ENCODE assay signal across 8 cellular contexts in genomic region chr9:136485049-136485647, GRCh38. TPM values are rescaled to one million over a fixed set of nuclear protein-coding genes. Genes with fewer than 3 reads are reported as not detected.
DNase-seq lines count a peak whose midpoint lies in the region; ATAC-seq and TF ChIP-seq lines count a peak whose summit lies in the region.

No MANE protein-coding gene starts in this region.

- H3K4me1 ChIP-seq in OCI-LY1 (ENCODE audit: insufficient read depth, low read length, severe bottlenecking), result peaks cover 15% of the 10 kb centered on the region
- H3K4me1 ChIP-seq in naive thymus-derived CD4-positive, alpha-beta T cell (ENCODE audit: control insufficient read depth in 2 of 2, insufficient read depth in 2 of 2, low read length in 2 of 2), result peaks cover 19 to 25% of the 10 kb centered on the region in 2 donors

- H4K20me1 ChIP-seq in OCI-LY1 (ENCODE audit: insufficient read depth, low read length), result no peaks in the 10 kb centered on the region

- H3K4me3 ChIP-seq in OCI-LY1 (ENCODE audit: low read depth, low read length, poor library complexity, severe bottlenecking), result no peak overlapping the region
- H3K4me3 ChIP-seq in naive thymus-derived CD4-positive, alpha-beta T cell (ENCODE audit: low read length), result no peak overlapping the region

- H3K36me3 ChIP-seq in OCI-LY1 (ENCODE audit: insufficient read depth, low read length), result no peaks in the 10 kb centered on the region
- H3K36me3 ChIP-seq in naive thymus-derived CD4-positive, alpha-beta T cell (ENCODE audit: control insufficient read depth in 2 of 3, insufficient read depth in 3 of 3, low read length in 3 of 3), result no peaks in the 10 kb centered on the region

- peak overlapping the region; percentile 49 to 73 (median 60) for H3K4me3 Mint-ChIP-seq in naive thymus-derived CD4-positive, alpha-beta T cell
- peak overlapping the region; percentile 57 for H3K4me3 Mint-ChIP-seq in stimulated activated effector memory CD8-positive, alpha-beta T cell treated with anti-CD3 and anti-CD28 coated beads, Interleukin-12 subunit alpha, Interleukin-12 subunit beta, amount 100 ng/mL, for 72 hours

- H3K27ac ChIP-seq in OCI-LY1 (ENCODE audit: low read depth, low read length, poor library complexity, severe bottlenecking), result no peak overlapping the region
- H3K27ac ChIP-seq in naive thymus-derived CD4-positive, alpha-beta T cell (ENCODE audit: low read depth, low read length), result no peak overlapping the region

- POLR2A ChIA-PET in naive thymus-derived CD4-positive, alpha-beta T cell (lab: Charles Lee), result interaction anchor here (0.7 to 1.8 kb wide), 4 partner anchors 10 to 243 kb away, joined by 3 to 8 read pairs (median 4); no protein-coding TSS in a partner anchor

- H3K4me1 Mint-ChIP-seq in naive thymus-derived CD4-positive, alpha-beta T cell, result peaks cover 17 to 31% (median 25%) of the 10 kb centered on the region in 7 donors
- H3K4me1 Mint-ChIP-seq in stimulated activated effector memory CD8-positive, alpha-beta T cell treated with anti-CD3 and anti-CD28 coated beads, Interleukin-12 subunit alpha, Interleukin-12 subunit beta, amount 100 ng/mL, for 72 hours, result peaks cover 29% of the 10 kb centered on the region

- TF ChIP-seq CTCF in OCI-LY1 (IDR thresholded peaks at IDR 0.05; ENCODE audit: low read length), result peak; percentile 85

- H3K9me2 ChIP-seq in OCI-LY1 (ENCODE audit: low read depth, low read length), result no peaks in the 10 kb centered on the region

- H3F3A ChIP-seq in OCI-LY1 (ENCODE audit: insufficient read depth, low read length), result no peaks in the 10 kb centered on the region

- H3K27me3 Mint-ChIP-seq in naive thymus-derived CD4-positive, alpha-beta T cell, result no peaks in the 10 kb centered on the region

- no peak for ATAC-seq in naive thymus-derived CD4-positive, alpha-beta T cell
- peak; percentile 19 for ATAC-seq in stimulated activated effector memory CD8-positive, alpha-beta T cell treated with anti-CD3 and anti-CD28 coated beads, Interleukin-12 subunit alpha, Interleukin-12 subunit beta, amount 100 ng/mL, for 72 hours
- ATAC-seq in HG02852 (IDR thresholded peaks at IDR 0.05; ENCODE audit: unreplicated experiment), result no peak

- CTCF ChIA-PET in naive thymus-derived CD4-positive, alpha-beta T cell (lab: Charles Lee), result interaction anchor here (1.1 to 7.4 kb wide), 6 partner anchors 48 to 162 kb away, joined by 3 to 75 read pairs (median 12); no protein-coding TSS in a partner anchor

- H3K9ac ChIP-seq in OCI-LY1 (ENCODE audit: low read length), result no peak overlapping the region

- peak; percentile 45 for DNase-seq in CMK (ENCODE audit: low read depth)
- peak; percentile 81 for DNase-seq in HT1080 (ENCODE audit: low read depth)
- DNase-seq in activated T-cell treated with anti-CD3 and anti-CD28 coated beads for 24 hours (ENCODE audit: low read depth), result peak; percentile 78
- peak; percentile 80 to 89 for DNase-seq in erythroblast (lab: John Stamatoyannopoulos, UW)
- peak; percentile 68 to 86 (median 79) for DNase-seq in naive thymus-derived CD4-positive, alpha-beta T cell
- DNase-seq in stimulated activated effector memory CD8-positive, alpha-beta T cell treated with anti-CD3 and anti-CD28 coated beads, Interleukin-12 subunit alpha, Interleukin-12 subunit beta, amount 100 ng/mL, for 72 hours (ENCODE audit: low spot score in 2 of 2), result peak; percentile 78 to 93

- intact Hi-C loops in naive thymus-derived CD4-positive, alpha-beta T cell (cut with micrococcal nuclease), result loop anchor here (1.0 kb wide), 5 partner anchors 159 to 299 kb away; no protein-coding TSS in a partner anchor

- H3K36me3 Mint-ChIP-seq in naive thymus-derived CD4-positive, alpha-beta T cell, result peaks cover 0 to under 1% (median 0%) of the 10 kb centered on the region in 5 donors
- peaks cover 41% of the 10 kb centered on the region for H3K36me3 Mint-ChIP-seq in stimulated activated effector memory CD8-positive, alpha-beta T cell treated with anti-CD3 and anti-CD28 coated beads, Interleukin-12 subunit alpha, Interleukin-12 subunit beta, amount 100 ng/mL, for 72 hours

- TF ChIP-seq POLR2A in erythroblast (IDR thresholded peaks at IDR 0.05; ENCODE audit: low read length), result no peak

- no peak overlapping the region for H3K4me2 ChIP-seq in OCI-LY1 (ENCODE audit: low read length)

- no peak overlapping the region for H2AFZ ChIP-seq in OCI-LY1 (ENCODE audit: low read length)

- peak overlapping the region; percentile 25 to 85 (median 69) for H3K27ac Mint-ChIP-seq in naive thymus-derived CD4-positive, alpha-beta T cell
- no peak overlapping the region for H3K27ac Mint-ChIP-seq in stimulated activated effector memory CD8-positive, alpha-beta T cell treated with anti-CD3 and anti-CD28 coated beads, Interleukin-12 subunit alpha, Interleukin-12 subunit beta, amount 100 ng/mL, for 72 hours

- no peaks in the 10 kb centered on the region for H3K9me3 ChIP-seq in OCI-LY1 (ENCODE audit: low read length)
- H3K9me3 ChIP-seq in naive thymus-derived CD4-positive, alpha-beta T cell (ENCODE audit: control insufficient read depth in 2 of 3, low read length in 3 of 3), result no peaks in the 10 kb centered on the region

- H3K9me3 Mint-ChIP-seq in naive thymus-derived CD4-positive, alpha-beta T cell, result no peaks in the 10 kb centered on the region
- no peaks in the 10 kb centered on the region for H3K9me3 Mint-ChIP-seq in stimulated activated effector memory CD8-positive, alpha-beta T cell treated with anti-CD3 and anti-CD28 coated beads, Interleukin-12 subunit alpha, Interleukin-12 subunit beta, amount 100 ng/mL, for 72 hours

- peaks cover 21% of the 10 kb centered on the region for H3K79me2 ChIP-seq in OCI-LY1 (ENCODE audit: insufficient read depth, low read length)

- H3K27me3 ChIP-seq in OCI-LY1 (ENCODE audit: insufficient read depth, low read length), result no peaks in the 10 kb centered on the region
- H3K27me3 ChIP-seq in naive thymus-derived CD4-positive, alpha-beta T cell (ENCODE audit: control insufficient read depth in 2 of 2, insufficient read depth in 2 of 2, low read length in 2 of 2), result no peaks in the 10 kb centered on the region

RNA-seq across cellular contexts. Expression of gene SEC16A, which starts 2.3 kb away (rescaled TPM):
- 18.1 and 22.7 TPM in 2 replicates for total RNA-seq in HT1080 (2014; rRNA removed; shearing (Covaris generic))
- polyA plus RNA-seq in HT1080 (2015; cell fraction: cytosol; rRNA removed), result 27.6 and 31.9 TPM in 2 replicates
- polyA plus RNA-seq in HT1080 (2015; cell fraction: nucleus; rRNA removed), result 115 and 116 TPM in 2 replicates
- 10 to 100 TPM; 79.8 to 88.5 (median 86.1) TPM for total RNA-seq in naive thymus-derived CD4-positive, alpha-beta T cell
- polyA plus RNA-seq in naive thymus-derived CD4-positive, alpha-beta T cell, result 10 to 100 TPM; 25.4 to 42.9 TPM

RNA-seq across cellular contexts. Expression of gene INPP5E, which starts 45.5 kb away (rescaled TPM):
- 12.1 and 16.6 TPM in 2 replicates for total RNA-seq in HT1080 (2014; rRNA removed; shearing (Covaris generic))
- 13.1 and 13.2 TPM in 2 replicates for polyA plus RNA-seq in HT1080 (2015; cell fraction: cytosol; rRNA removed)
- polyA plus RNA-seq in HT1080 (2015; cell fraction: nucleus; rRNA removed), result 31.6 and 32.2 TPM in 2 replicates
- total RNA-seq in naive thymus-derived CD4-positive, alpha-beta T cell, result 10 to 100 TPM; 15.7 to 23.8 (median 22.6) TPM
- polyA plus RNA-seq in naive thymus-derived CD4-positive, alpha-beta T cell, result 1 to 10 TPM; 2.3 to 4.3 TPM
